9 cellular contexts compared by ENCODE assay signal in genomic region chr17:50248255-50248654, GRCh38.
"Had no signal": no experiment of that assay in that cellular context is flagged by ENCODE, and none has a peak within 500 bp of the region (broad histone marks: within the 10 kb centered on the region; RNA-seq: fewer than 3 reads in every experiment).

No MANE protein-coding gene starts in this region.

- FAIRE-seq: H1, H54 had no signal

- H3K4me3 ChIP-seq: GM23338 had no signal

- H3K4me2 ChIP-seq: GM23338 had no signal

- ATAC-seq: GM23338 had no signal

- H3K27ac ChIP-seq: HL-60 had no signal

- DNase-seq: H9, HCEC 1CT, HFFc6, IMR-90, KG1 had no signal

- H2AFZ ChIP-seq: GM23338 had no signal
